Comparison of ENCODE assay signal across 14 cellular contexts in genomic region chr5:142403583-142403982, GRCh38.
DNase-seq lines count a peak whose midpoint lies in the region; ATAC-seq and TF ChIP-seq lines count a peak whose summit lies in the region.
"Had no signal": no experiment of that assay in that cellular context is flagged by ENCODE, and none has a peak within 500 bp of the region (broad histone marks: within the 10 kb centered on the region; RNA-seq: fewer than 3 reads in every experiment).

No MANE protein-coding gene starts in this region.

- H3K27me3 ChIP-seq in BLaER1 treated with 17β-estradiol and CSF1 and Interleukin-3, amounts not matched to agents 10 nM and 100 nM, result peaks cover 0 to 2% (median 0%) of the 10 kb centered on the region in 11 experiments; a peak in 1 of 22 replicates
- H3K27me3 ChIP-seq: pancreas had no signal

- DNase-seq in NCI-H1048 (lab: John Stamatoyannopoulos, UW) (peak; percentile 43), mesothelial cell of epicardium (ENCODE audit: low spot score in 2 of 2, unreplicated experiment in 2 of 2) (no peak), putamen (ENCODE audit: low spot score) (no peak), NCI-H1105 treated with DMSO at 0.1 percent for 48 hours (lab: John Stamatoyannopoulos, UW) (no peak)
- DNase-seq in central memory CD8-positive, alpha-beta T cell (ENCODE audit: low spot score in 2 of 2), result no peak
- DNase-seq in activated CD4-positive, alpha-beta T cell treated with anti-CD3 and anti-CD28 coated beads, Interleukin-2, amount 50 U/mL, for 4 hours, result no peak
- DNase-seq: activated CD4-positive, alpha-beta T cell treated with anti-CD3 and anti-CD28 coated beads, Interleukin-2, amount 10 ng/mL, durations not matched to agents 24 days and 14 days; effector CD8-positive, alpha-beta T cell; Karpas-422; pancreas; stimulated activated naive B cell treated with anti-CD40 and anti-IgM and Interleukin-4, amounts not matched to agents 10 μg/mL and 1 μg/mL and 100 μg/mL, for 72 hours had no signal

- H3K9me3 ChIP-seq in BLaER1 treated with 17β-estradiol and CSF1 and Interleukin-3, amounts not matched to agents 10 nM and 100 nM (replicated peaks in 1 of 11), result no peaks in the 10 kb centered on the region
- H3K9me3 ChIP-seq: pancreas had no signal

- H3K4me3 Mint-ChIP-seq in central memory CD8-positive, alpha-beta T cell, result no peak overlapping the region
- peak overlapping the region; percentile 55 for H3K4me3 Mint-ChIP-seq in mesothelial cell of epicardium
- H3K4me3 Mint-ChIP-seq: activated CD4-positive, alpha-beta T cell treated with anti-CD3 and anti-CD28 coated beads, Interleukin-2, amount 10 ng/mL, durations not matched to agents 24 days and 14 days; activated T-helper 17 cell treated with anti-CD3 and anti-CD28 coated beads, Interleukin-2, amount 50 U/mL, for 72 hours; stimulated activated naive B cell treated with anti-CD40 and anti-IgM and Interleukin-4, amounts not matched to agents 10 μg/mL and 1 μg/mL and 100 μg/mL, for 72 hours had no signal

- peak overlapping the region in 8 of 11 experiments; percentile 5 to 71 (median 60); a peak in 13 of 22 replicates for H3K4me2 ChIP-seq in BLaER1 treated with 17β-estradiol and CSF1 and Interleukin-3, amounts not matched to agents 10 nM and 100 nM

- no peak overlapping the region for H3K27ac ChIP-seq in BLaER1 treated with 17β-estradiol and CSF1 and Interleukin-3, amounts not matched to agents 10 nM and 100 nM
- H3K27ac ChIP-seq: pancreas had no signal

- H4K20me1 ChIP-seq in BLaER1 treated with 17β-estradiol and CSF1 and Interleukin-3, amounts not matched to agents 10 nM and 100 nM, result no peaks in the 10 kb centered on the region

- no peak for TF ChIP-seq CTCF in mesothelial cell of epicardium (IDR thresholded peaks at IDR 0.05; ENCODE audit: unreplicated experiment)

- H3K4me3 ChIP-seq in BLaER1 treated with 17β-estradiol and CSF1 and Interleukin-3, amounts not matched to agents 10 nM and 100 nM, result no peak overlapping the region
- H3K4me3 ChIP-seq: pancreas had no signal

- no peaks in the 10 kb centered on the region for H3K36me3 Mint-ChIP-seq in central memory CD8-positive, alpha-beta T cell (ENCODE audit: insufficient read depth)
- H3K36me3 Mint-ChIP-seq in mesothelial cell of epicardium, result no peaks in the 10 kb centered on the region
- H3K36me3 Mint-ChIP-seq: stimulated activated naive B cell treated with anti-CD40 and anti-IgM and Interleukin-4, amounts not matched to agents 10 μg/mL and 1 μg/mL and 100 μg/mL, for 72 hours had no signal

- no peak for ATAC-seq in central memory CD8-positive, alpha-beta T cell (replicated peaks; ENCODE audit: extremely low read depth, poor library complexity, severe bottlenecking)
- no peak for ATAC-seq in GM21528 (IDR thresholded peaks at IDR 0.05; ENCODE audit: low FRiP score, unreplicated experiment)
- ATAC-seq: activated T-helper 17 cell treated with anti-CD3 and anti-CD28 coated beads, Interleukin-2, amount 50 U/mL, for 72 hours; stimulated activated naive B cell treated with anti-CD40 and anti-IgM and Interleukin-4, amounts not matched to agents 10 μg/mL and 1 μg/mL and 100 μg/mL, for 72 hours had no signal

- peaks cover 36% of the 10 kb centered on the region for H3K27me3 Mint-ChIP-seq in central memory CD8-positive, alpha-beta T cell
- no peaks in the 10 kb centered on the region for H3K27me3 Mint-ChIP-seq in mesothelial cell of epicardium (ENCODE audit: low read depth)
- H3K27me3 Mint-ChIP-seq: activated T-helper 17 cell treated with anti-CD3 and anti-CD28 coated beads, Interleukin-2, amount 50 U/mL, for 72 hours had no signal

- peaks cover 27 to 54% (median 43%) of the 10 kb centered on the region in 10 experiments for H3K4me1 ChIP-seq in BLaER1 treated with 17β-estradiol and CSF1 and Interleukin-3, amounts not matched to agents 10 nM and 100 nM
- H3K4me1 ChIP-seq: pancreas had no signal

- no peak overlapping the region for H3K9ac ChIP-seq in BLaER1 treated with 17β-estradiol and CSF1 and Interleukin-3, amounts not matched to agents 10 nM and 100 nM

- H3K9me3 Mint-ChIP-seq in central memory CD8-positive, alpha-beta T cell, result no peaks in the 10 kb centered on the region
- no peaks in the 10 kb centered on the region for H3K9me3 Mint-ChIP-seq in mesothelial cell of epicardium
- H3K9me3 Mint-ChIP-seq: activated CD4-positive, alpha-beta T cell treated with anti-CD3 and anti-CD28 coated beads, Interleukin-2, amount 10 ng/mL, durations not matched to agents 24 days and 14 days; activated T-helper 17 cell treated with anti-CD3 and anti-CD28 coated beads, Interleukin-2, amount 50 U/mL, for 72 hours; stimulated activated naive B cell treated with anti-CD40 and anti-IgM and Interleukin-4, amounts not matched to agents 10 μg/mL and 1 μg/mL and 100 μg/mL, for 72 hours had no signal

- H3K27ac Mint-ChIP-seq in central memory CD8-positive, alpha-beta T cell (ENCODE audit: low read depth), result peak overlapping the region; percentile 27
- H3K27ac Mint-ChIP-seq in mesothelial cell of epicardium, result peak overlapping the region; percentile 96
- H3K27ac Mint-ChIP-seq: activated CD4-positive, alpha-beta T cell treated with anti-CD3 and anti-CD28 coated beads, Interleukin-2, amount 10 ng/mL, durations not matched to agents 24 days and 14 days; stimulated activated naive B cell treated with anti-CD40 and anti-IgM and Interleukin-4, amounts not matched to agents 10 μg/mL and 1 μg/mL and 100 μg/mL, for 72 hours had no signal

- H3K4me1 Mint-ChIP-seq in central memory CD8-positive, alpha-beta T cell, result peaks cover 4% of the 10 kb centered on the region
- H3K4me1 Mint-ChIP-seq in mesothelial cell of epicardium, result peaks cover 33% of the 10 kb centered on the region
- H3K4me1 Mint-ChIP-seq: activated CD4-positive, alpha-beta T cell treated with anti-CD3 and anti-CD28 coated beads, Interleukin-2, amount 10 ng/mL, durations not matched to agents 24 days and 14 days had no signal

- no peaks in the 10 kb centered on the region for H3K36me3 ChIP-seq in BLaER1 treated with 17β-estradiol and CSF1 and Interleukin-3, amounts not matched to agents 10 nM and 100 nM
- H3K36me3 ChIP-seq: pancreas had no signal
